14 cellular contexts compared by ENCODE assay signal in genomic region chr2:237384672-237385020, GRCh38.
"Had no signal": no experiment of that assay in that cellular context is flagged by ENCODE, and none has a peak within 500 bp of the region (broad histone marks: within the 10 kb centered on the region; RNA-seq: fewer than 3 reads in every experiment).

No MANE protein-coding gene starts in this region.

- H3K27ac ChIP-seq: body of pancreas, dorsolateral prefrontal cortex, SJSA1, testis, upper lobe of right lung had no signal

- H3K4me3 ChIP-seq: body of pancreas, dorsolateral prefrontal cortex, SJSA1, testis, upper lobe of right lung had no signal

- H3K9me3 ChIP-seq: body of pancreas, SJSA1, testis, upper lobe of right lung had no signal

- ATAC-seq: activated CD4-positive, alpha-beta T cell treated with anti-CD3 and anti-CD28 coated beads for 36 hours; body of pancreas; T-helper 17 cell; upper lobe of right lung; WTC11 had no signal

- H3K27me3 ChIP-seq: body of pancreas, dorsolateral prefrontal cortex, SJSA1, testis, upper lobe of right lung had no signal

- DNase-seq: activated CD4-positive, alpha-beta T cell treated with anti-CD3 and anti-CD28 coated beads for 36 hours; activated CD4-positive, alpha-beta T cell treated with anti-CD3 and anti-CD28 coated beads, Interleukin-2, amount 50 U/mL, for 48 hours; activated naive CD8-positive, alpha-beta T cell treated with anti-CD3 and anti-CD28 coated beads, Interleukin-2, amount 10 ng/mL, durations not matched to agents 7 days and 5 days; activated T-cell treated with anti-CD3 and anti-CD28 coated beads for 4 hours; body of pancreas; central memory CD4-positive, alpha-beta T cell; dorsolateral prefrontal cortex; posterior cingulate gyrus; retina; T-helper 17 cell; testis; upper lobe of right lung had no signal

- H3K4me1 ChIP-seq: body of pancreas, SJSA1, testis, upper lobe of right lung had no signal
